Comparison of ENCODE assay signal across 8 cellular contexts in the genomic region with DNA sequence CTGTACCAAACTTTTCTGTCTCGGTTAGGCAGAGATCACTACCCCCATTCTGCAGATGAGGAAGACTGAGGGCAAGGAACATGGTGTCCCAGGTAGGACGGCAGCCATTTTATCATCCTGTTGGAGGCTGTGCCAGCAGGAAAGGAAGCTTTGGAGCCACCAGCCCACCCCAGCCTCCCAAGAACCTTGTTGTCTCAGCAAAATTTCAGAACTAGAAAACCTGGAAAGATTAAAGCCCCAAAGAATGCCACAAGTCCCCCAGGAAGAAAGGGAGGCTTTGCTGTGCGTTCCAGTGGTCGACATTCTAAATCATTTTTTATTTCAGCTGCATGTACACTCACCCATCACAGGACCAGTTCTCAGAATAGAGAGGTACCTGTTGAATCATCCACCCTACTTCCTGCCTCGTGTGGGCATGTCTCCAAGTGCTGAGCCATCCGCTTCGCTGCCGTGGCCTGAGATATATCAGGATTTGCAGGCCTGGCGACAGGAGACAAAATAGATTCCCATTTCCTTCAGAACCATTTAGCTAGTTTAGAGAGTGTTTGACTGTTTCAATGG. TPM values are rescaled to one million over a fixed set of nuclear protein-coding genes. Genes with fewer than 3 reads are reported as not detected.
DNase-seq lines count a peak whose midpoint lies in the region; ATAC-seq and TF ChIP-seq lines count a peak whose summit lies in the region.

No MANE protein-coding gene starts in this region.

- H3K27ac ChIP-seq in C4-2B = peak overlapping the region; percentile 3; the same call in 1 of the 2 replicates
- peak overlapping the region; percentile 76 for H3K27ac ChIP-seq in Panc1 (ENCODE audit: low read length)

- intact Hi-C loops in Panc1 (cut with micrococcal nuclease; ENCODE audit: unreplicated experiment) = no loop called here

- H3K36me3 ChIP-seq in Panc1 (ENCODE audit: control insufficient read depth, insufficient read depth, low read length) (no peaks in the 10 kb centered on the region), adipocyte (ENCODE audit: control insufficient read depth, insufficient read depth, low read length, severe bottlenecking) (no peaks in the 10 kb centered on the region)

- H3K4me1 ChIP-seq in Panc1 (ENCODE audit: control insufficient read depth, insufficient read depth, low read length) (peaks cover 26% of the 10 kb centered on the region), adipocyte (ENCODE audit: control insufficient read depth, insufficient read depth, low read length) (no peaks in the 10 kb centered on the region)

- no peak for TF ChIP-seq CTCF in C4-2B (conservative IDR thresholded peaks at IDR 0.05)
- TF ChIP-seq CTCF in Panc1 (IDR thresholded peaks at IDR 0.05) = no peak
- TF ChIP-seq CTCF in GM13976 (IDR thresholded peaks at IDR 0.05; ENCODE audit: borderline replicate concordance, control extremely low read depth, extremely low read depth, insufficient read depth, missing control alignments) = no peak

- no peaks in the 10 kb centered on the region for H3K27me3 ChIP-seq in Panc1 (ENCODE audit: control insufficient read depth, insufficient read depth, low read length)
- H3K27me3 ChIP-seq in adipocyte (replicated peaks; ENCODE audit: control insufficient read depth, insufficient read depth, low read length) = no peaks in the 10 kb centered on the region

- POLR2A ChIA-PET in Panc1 (lab: Charles Lee) = no interaction called here

- peak; percentile 85 for DNase-seq in Panc1 (ENCODE audit: low read depth, low spot score)
- peak; percentile 30 for DNase-seq in adipocyte (ENCODE audit: low read depth)
- DNase-seq in non-pigmented ciliary epithelial cell (ENCODE audit: low read depth) = peak; percentile 79
- no peak for DNase-seq in OCI-M2 (lab: John Stamatoyannopoulos, UW; ENCODE audit: unreplicated experiment)
- no peak for DNase-seq in GM13976 (ENCODE audit: low spot score)

- CTCF ChIA-PET in Panc1 (lab: Charles Lee) = interaction anchor here (0.6 kb wide), 1 partner anchor 10 kb away, joined by 5 read pairs; no protein-coding TSS in a partner anchor

- ATAC-seq in Panc1 = peak; percentile 54
- ATAC-seq in GM18511 (IDR thresholded peaks at IDR 0.05; ENCODE audit: unreplicated experiment) = no peak
- ATAC-seq in HG03571 (IDR thresholded peaks at IDR 0.05; ENCODE audit: unreplicated experiment) = no peak

- no TSS peak for BruUV-seq in Panc1 (replicated peaks; lab: Mats Ljungman, UMichigan)

- H3K9ac ChIP-seq in adipocyte (ENCODE audit: low read length) = peak overlapping the region; percentile 3

- in situ Hi-C loops in Panc1 (cut with HindIII; ENCODE audit: low pct_unique_long_range_greater_than_20kb, low sequenced_read_pairs) (no loop called here), GM13976 (cut with MboI; ENCODE audit: low sequenced_read_pairs, unreplicated experiment) (no loop called here)

- H3K4me3 ChIP-seq in Panc1 (ENCODE audit: low read depth in 2 of 2, low read length in 2 of 2) (0 out of 4 replicates have a peak overlapping the region, but pooled peaks of 1 of the 2 experiments have one; percentile 10), adipocyte (ENCODE audit: low read length) (no peak overlapping the region)

- H3K9me3 ChIP-seq in Panc1 (ENCODE audit: control insufficient read depth, insufficient read depth, low read depth, low read length) (no peaks in the 10 kb centered on the region), adipocyte (ENCODE audit: control insufficient read depth, low read length) (no peaks in the 10 kb centered on the region)

RNA-seq across cellular contexts. Expression of a gene that starts 12.9 kb away (rescaled TPM):
- total RNA-seq in Panc1 (2021; ENCODE audit: unreplicated experiment) = 151 TPM
- polyA plus RNA-seq in Panc1 (2012; ENCODE audit: insufficient read length) = 257 TPM

RNA-seq across cellular contexts. Expression of a gene that starts 35.1 kb away (rescaled TPM):
- total RNA-seq in Panc1 (2021; ENCODE audit: unreplicated experiment) = 37.7 TPM
- polyA plus RNA-seq in Panc1 (2012; ENCODE audit: insufficient read length) = 24.4 TPM

Comparison
In these comparisons a context has a peak if more than half of its experiments do, and no peak if none do; other contexts are left out.
1. DNase-seq: peak in Panc1 (single experiment), adipocyte (single experiment) and non-pigmented ciliary epithelial cell (single experiment); none in OCI-M2 (single experiment) and GM13976 (single experiment).